1 cellular context compared by ENCODE assay signal in genomic region chrX:21741869-21742701, GRCh38.
TF ChIP-seq lines count a peak whose summit lies in the region.

No MANE protein-coding gene starts in this region.

TF ChIP-seq in HEK293, 187 proteins besides CTCF, POLR2A, EP300 and RAD21 (continued from another document):
- TF ChIP-seq ZNF366 (tag by site-specific recombination; conservative IDR thresholded peaks at IDR 0.05) (peak; percentile 88), ZBTB21 (tag by site-specific recombination; IDR thresholded peaks at IDR 0.05) (peak; percentile 65; the same call in 1 of the 2 replicates), ZSCAN30 (tag by site-specific recombination; IDR thresholded peaks at IDR 0.05) (no peak), WT1 (tag by site-specific recombination; IDR thresholded peaks at IDR 0.05) (peak; percentile 80), PRDM6 (tag by site-specific recombination; IDR thresholded peaks at IDR 0.05) (peak; percentile 68), ZNF132 (tag by site-specific recombination; IDR thresholded peaks at IDR 0.05; ENCODE audit: borderline replicate concordance) (no peak), ZNF549 (tag by site-specific recombination; IDR thresholded peaks at IDR 0.05) (no peak), ZNF621 (tag by site-specific recombination; IDR thresholded peaks at IDR 0.05) (no peak), ZBTB17 (tag by site-specific recombination; IDR thresholded peaks at IDR 0.05) (0 out of 2 replicates have a peak, but pooled peaks have one; percentile 35), SCRT2 (tag by site-specific recombination; IDR thresholded peaks at IDR 0.05) (peak; percentile 79), TCF7L2 (IDR thresholded peaks at IDR 0.05; ENCODE audit: borderline replicate concordance, low read depth, low read length) (peak; percentile 30; the same call in 1 of the 2 replicates), ZNF792 (tag by site-specific recombination; IDR thresholded peaks at IDR 0.05) (no peak), ZNF184 (tag by site-specific recombination; IDR thresholded peaks at IDR 0.05) (0 out of 2 replicates have a peak, but pooled peaks have one; percentile 5), OSR2 (tag by site-specific recombination; IDR thresholded peaks at IDR 0.05) (peak; percentile 48), PRDM10 (tag by site-specific recombination; IDR thresholded peaks at IDR 0.05) (peak; percentile 66), KLF8 (tag by site-specific recombination; IDR thresholded peaks at IDR 0.05) (peak; percentile 61; the same call in 1 of the 2 replicates), ZNF626 (tag by site-specific recombination; IDR thresholded peaks at IDR 0.05) (no peak), ZNF704 (tag by site-specific recombination; IDR thresholded peaks at IDR 0.05) (no peak), ZNF394 (tag by site-specific recombination; IDR thresholded peaks at IDR 0.05; ENCODE audit: borderline replicate concordance) (peak; percentile 48; the same call in 1 of the 2 replicates), ZNF341 (tag by site-specific recombination; IDR thresholded peaks at IDR 0.05; ENCODE audit: low read depth) (peak; percentile 26; the same call in 1 of the 2 replicates)
